1 cellular context compared by ENCODE assay signal in genomic region chr11:65204646-65205601, GRCh38.
TF ChIP-seq lines count a peak whose summit lies in the region.

No MANE protein-coding gene starts in this region.

TF ChIP-seq in K562, 482 proteins besides CTCF, POLR2A, EP300 and RAD21:
- TF ChIP-seq CTCFL (IDR thresholded peaks at IDR 0.05; ENCODE audit: borderline replicate concordance, insufficient read depth, low read depth, low read length, poor library complexity, severe bottlenecking) = peak; percentile 71
- TF ChIP-seq PHF21A (IDR thresholded peaks at IDR 0.05; ENCODE audit: borderline replicate concordance, low read depth) = peak; percentile 73; the same call in 1 of the 2 replicates
- no peak for TF ChIP-seq TAL1 (IDR thresholded peaks at IDR 0.05)
- TF ChIP-seq TFAP4 (CRISPR knock-in tag; IDR thresholded peaks at IDR 0.05; ENCODE audit: borderline replicate concordance) = peak; percentile 47; the same call in 1 of the 2 replicates
- TF ChIP-seq CC2D1A (IDR thresholded peaks at IDR 0.05) = peak; percentile 64; the same call in 1 of the 2 replicates
- TF ChIP-seq, protein P1, sequence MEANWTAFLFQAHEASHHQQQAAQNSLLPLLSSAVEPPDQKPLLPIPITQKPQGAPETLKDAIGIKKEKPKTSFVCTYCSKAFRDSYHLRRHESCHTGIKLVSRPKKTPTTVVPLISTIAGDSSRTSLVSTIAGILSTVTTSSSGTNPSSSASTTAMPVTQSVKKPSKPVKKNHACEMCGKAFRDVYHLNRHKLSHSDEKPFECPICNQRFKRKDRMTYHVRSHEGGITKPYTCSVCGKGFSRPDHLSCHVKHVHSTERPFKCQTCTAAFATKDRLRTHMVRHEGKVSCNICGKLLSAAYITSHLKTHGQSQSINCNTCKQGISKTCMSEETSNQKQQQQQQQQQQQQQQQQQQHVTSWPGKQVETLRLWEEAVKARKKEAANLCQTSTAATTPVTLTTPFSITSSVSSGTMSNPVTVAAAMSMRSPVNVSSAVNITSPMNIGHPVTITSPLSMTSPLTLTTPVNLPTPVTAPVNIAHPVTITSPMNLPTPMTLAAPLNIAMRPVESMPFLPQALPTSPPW (CRISPR knock-in tag; IDR thresholded peaks at IDR 0.05) = peak; percentile 76
- 0 out of 2 replicates have a peak, but pooled peaks have one; percentile 36 for TF ChIP-seq HDAC2 (IDR thresholded peaks at IDR 0.05)
- peak in 1 of 2 experiments; percentile 84; a peak in 3 of 4 replicates for TF ChIP-seq MAZ (CRISPR knock-in tag; conservative IDR thresholded peaks at IDR 0.05 in 1 of 2, IDR thresholded peaks at IDR 0.05 in 1 of 2)
- TF ChIP-seq, protein P2, sequence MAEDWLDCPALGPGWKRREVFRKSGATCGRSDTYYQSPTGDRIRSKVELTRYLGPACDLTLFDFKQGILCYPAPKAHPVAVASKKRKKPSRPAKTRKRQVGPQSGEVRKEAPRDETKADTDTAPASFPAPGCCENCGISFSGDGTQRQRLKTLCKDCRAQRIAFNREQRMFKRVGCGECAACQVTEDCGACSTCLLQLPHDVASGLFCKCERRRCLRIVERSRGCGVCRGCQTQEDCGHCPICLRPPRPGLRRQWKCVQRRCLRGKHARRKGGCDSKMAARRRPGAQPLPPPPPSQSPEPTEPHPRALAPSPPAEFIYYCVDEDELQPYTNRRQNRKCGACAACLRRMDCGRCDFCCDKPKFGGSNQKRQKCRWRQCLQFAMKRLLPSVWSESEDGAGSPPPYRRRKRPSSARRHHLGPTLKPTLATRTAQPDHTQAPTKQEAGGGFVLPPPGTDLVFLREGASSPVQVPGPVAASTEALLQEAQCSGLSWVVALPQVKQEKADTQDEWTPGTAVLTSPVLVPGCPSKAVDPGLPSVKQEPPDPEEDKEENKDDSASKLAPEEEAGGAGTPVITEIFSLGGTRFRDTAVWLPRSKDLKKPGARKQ (CRISPR knock-in tag; IDR thresholded peaks at IDR 0.05) = peak; percentile 65; the same call in 1 of the 2 replicates
- peak; percentile 72; the same call in 1 of the 2 replicates for TF ChIP-seq RB1 (IDR thresholded peaks at IDR 0.05; ENCODE audit: low read depth)
- TF ChIP-seq MAX (CRISPR knock-in tag; IDR thresholded peaks at IDR 0.05) = peak; percentile 15; the same call in 1 of the 2 replicates
- 0 out of 2 replicates have a peak, but pooled peaks have one; percentile 6 for TF ChIP-seq ZBTB7A (IDR thresholded peaks at IDR 0.05; ENCODE audit: borderline replicate concordance, control insufficient read depth, low read depth, low read length)
- TF ChIP-seq KDM1A (IDR thresholded peaks at IDR 0.05) = peak; percentile 20 to 66; a peak in 3 of 4 replicates
- TF ChIP-seq SMC3 (conservative IDR thresholded peaks at IDR 0.05; ENCODE audit: insufficient read depth, low read depth, low read length) = peak; percentile 72
- peak; percentile 46 for TF ChIP-seq DEAF1 (CRISPR knock-in tag; IDR thresholded peaks at IDR 0.05)
- TF ChIP-seq ELK1 (CRISPR knock-in tag; IDR thresholded peaks at IDR 0.05) = no peak
- no peak for TF ChIP-seq SIX5 (IDR thresholded peaks at IDR 0.05; ENCODE audit: borderline replicate concordance in 1 of 2, insufficient read depth in 1 of 2, low read depth in 1 of 2, low read length in 2 of 2)
- TF ChIP-seq HMGN3 (IDR thresholded peaks at IDR 0.05; ENCODE audit: borderline replicate concordance, extremely low read depth, insufficient read length, low read depth, low read length) = peak; percentile 29
- TF ChIP-seq, protein P3, sequence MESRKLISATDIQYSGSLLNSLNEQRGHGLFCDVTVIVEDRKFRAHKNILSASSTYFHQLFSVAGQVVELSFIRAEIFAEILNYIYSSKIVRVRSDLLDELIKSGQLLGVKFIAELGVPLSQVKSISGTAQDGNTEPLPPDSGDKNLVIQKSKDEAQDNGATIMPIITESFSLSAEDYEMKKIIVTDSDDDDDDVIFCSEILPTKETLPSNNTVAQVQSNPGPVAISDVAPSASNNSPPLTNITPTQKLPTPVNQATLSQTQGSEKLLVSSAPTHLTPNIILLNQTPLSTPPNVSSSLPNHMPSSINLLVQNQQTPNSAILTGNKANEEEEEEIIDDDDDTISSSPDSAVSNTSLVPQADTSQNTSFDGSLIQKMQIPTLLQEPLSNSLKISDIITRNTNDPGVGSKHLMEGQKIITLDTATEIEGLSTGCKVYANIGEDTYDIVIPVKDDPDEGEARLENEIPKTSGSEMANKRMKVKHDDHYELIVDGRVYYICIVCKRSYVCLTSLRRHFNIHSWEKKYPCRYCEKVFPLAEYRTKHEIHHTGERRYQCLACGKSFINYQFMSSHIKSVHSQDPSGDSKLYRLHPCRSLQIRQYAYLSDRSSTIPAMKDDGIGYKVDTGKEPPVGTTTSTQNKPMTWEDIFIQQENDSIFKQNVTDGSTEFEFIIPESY (CRISPR knock-in tag; IDR thresholded peaks at IDR 0.05) = peak; percentile 99
- peak in 1 of 2 experiments; percentile 46; a peak in 2 of 4 replicates for TF ChIP-seq RCOR1 (IDR thresholded peaks at IDR 0.05; ENCODE audit: borderline replicate concordance in 1 of 2, low read depth in 2 of 2, low read length in 2 of 2)
- peak; percentile 58 for TF ChIP-seq RBFOX2 (IDR thresholded peaks at IDR 0.05; ENCODE audit: low read depth, low read length)
- peak; percentile 52 for TF ChIP-seq POLR2G (IDR thresholded peaks at IDR 0.05; ENCODE audit: low read depth, low read length)
- TF ChIP-seq ATF7 (IDR thresholded peaks at IDR 0.05) = 0 out of 2 replicates have a peak, but pooled peaks have one; percentile 20
- TF ChIP-seq XRCC5 (IDR thresholded peaks at IDR 0.05; ENCODE audit: low read depth, low read length) = peak; percentile 51; the same call in 1 of the 2 replicates
- TF ChIP-seq E2F6 (IDR thresholded peaks at IDR 0.05; ENCODE audit: borderline replicate concordance in 1 of 2, extremely low read depth in 1 of 2, insufficient read depth in 1 of 2, insufficient read length in 1 of 2, low read depth in 1 of 2, low read length in 1 of 2, poor library complexity in 1 of 2, severe bottlenecking in 1 of 2) = no peak
- no peak for TF ChIP-seq COPS2 (conservative IDR thresholded peaks at IDR 0.05)
- no peak for TF ChIP-seq ZNF263 (CRISPR knock-in tag; IDR thresholded peaks at IDR 0.05; ENCODE audit: borderline replicate concordance)
- 0 out of 2 replicates have a peak, but pooled peaks have one; percentile 33 for TF ChIP-seq ZKSCAN1 (IDR thresholded peaks at IDR 0.05; ENCODE audit: low read depth, low read length)
- 0 out of 2 replicates have a peak, but pooled peaks have one; percentile 20 for TF ChIP-seq CREB1 (IDR thresholded peaks at IDR 0.05)
- no peak for TF ChIP-seq CREB1 (CRISPR knock-in tag; IDR thresholded peaks at IDR 0.05)
- TF ChIP-seq FOXA1 (IDR thresholded peaks at IDR 0.05; ENCODE audit: borderline replicate concordance) = no peak
- TF ChIP-seq MTA3 (IDR thresholded peaks at IDR 0.05; ENCODE audit: borderline replicate concordance) = no peak
- TF ChIP-seq, protein P4, sequence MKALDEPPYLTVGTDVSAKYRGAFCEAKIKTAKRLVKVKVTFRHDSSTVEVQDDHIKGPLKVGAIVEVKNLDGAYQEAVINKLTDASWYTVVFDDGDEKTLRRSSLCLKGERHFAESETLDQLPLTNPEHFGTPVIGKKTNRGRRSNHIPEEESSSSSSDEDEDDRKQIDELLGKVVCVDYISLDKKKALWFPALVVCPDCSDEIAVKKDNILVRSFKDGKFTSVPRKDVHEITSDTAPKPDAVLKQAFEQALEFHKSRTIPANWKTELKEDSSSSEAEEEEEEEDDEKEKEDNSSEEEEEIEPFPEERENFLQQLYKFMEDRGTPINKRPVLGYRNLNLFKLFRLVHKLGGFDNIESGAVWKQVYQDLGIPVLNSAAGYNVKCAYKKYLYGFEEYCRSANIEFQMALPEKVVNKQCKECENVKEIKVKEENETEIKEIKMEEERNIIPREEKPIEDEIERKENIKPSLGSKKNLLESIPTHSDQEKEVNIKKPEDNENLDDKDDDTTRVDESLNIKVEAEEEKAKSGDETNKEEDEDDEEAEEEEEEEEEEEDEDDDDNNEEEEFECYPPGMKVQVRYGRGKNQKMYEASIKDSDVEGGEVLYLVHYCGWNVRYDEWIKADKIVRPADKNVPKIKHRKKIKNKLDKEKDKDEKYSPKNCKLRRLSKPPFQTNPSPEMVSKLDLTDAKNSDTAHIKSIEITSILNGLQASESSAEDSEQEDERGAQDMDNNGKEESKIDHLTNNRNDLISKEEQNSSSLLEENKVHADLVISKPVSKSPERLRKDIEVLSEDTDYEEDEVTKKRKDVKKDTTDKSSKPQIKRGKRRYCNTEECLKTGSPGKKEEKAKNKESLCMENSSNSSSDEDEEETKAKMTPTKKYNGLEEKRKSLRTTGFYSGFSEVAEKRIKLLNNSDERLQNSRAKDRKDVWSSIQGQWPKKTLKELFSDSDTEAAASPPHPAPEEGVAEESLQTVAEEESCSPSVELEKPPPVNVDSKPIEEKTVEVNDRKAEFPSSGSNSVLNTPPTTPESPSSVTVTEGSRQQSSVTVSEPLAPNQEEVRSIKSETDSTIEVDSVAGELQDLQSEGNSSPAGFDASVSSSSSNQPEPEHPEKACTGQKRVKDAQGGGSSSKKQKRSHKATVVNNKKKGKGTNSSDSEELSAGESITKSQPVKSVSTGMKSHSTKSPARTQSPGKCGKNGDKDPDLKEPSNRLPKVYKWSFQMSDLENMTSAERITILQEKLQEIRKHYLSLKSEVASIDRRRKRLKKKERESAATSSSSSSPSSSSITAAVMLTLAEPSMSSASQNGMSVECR (CRISPR knock-in tag; IDR thresholded peaks at IDR 0.05) = no peak
- peak; percentile 70 for TF ChIP-seq FIP1L1 (IDR thresholded peaks at IDR 0.05; ENCODE audit: low read depth, low read length, poor library complexity, severe bottlenecking)
- TF ChIP-seq, protein P5, sequence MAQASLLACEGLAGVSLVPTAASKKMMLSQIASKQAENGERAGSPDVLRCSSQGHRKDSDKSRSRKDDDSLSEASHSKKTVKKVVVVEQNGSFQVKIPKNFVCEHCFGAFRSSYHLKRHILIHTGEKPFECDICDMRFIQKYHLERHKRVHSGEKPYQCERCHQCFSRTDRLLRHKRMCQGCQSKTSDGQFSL (CRISPR knock-in tag; IDR thresholded peaks at IDR 0.05) = peak; percentile 91
- TF ChIP-seq, protein P5 (tag; IDR thresholded peaks at IDR 0.05) = peak in 1 of 2 experiments; percentile 74; a peak in 2 of 4 replicates
- TF ChIP-seq NFIC (IDR thresholded peaks at IDR 0.05) = peak; percentile 24; the same call in 1 of the 2 replicates
- TF ChIP-seq TEAD4 (IDR thresholded peaks at IDR 0.05; ENCODE audit: low read length) = 0 out of 2 replicates have a peak, but pooled peaks have one; percentile 15
- no peak for TF ChIP-seq TEAD4 (CRISPR knock-in tag; IDR thresholded peaks at IDR 0.05; ENCODE audit: borderline replicate concordance)
- TF ChIP-seq YY1 (IDR thresholded peaks at IDR 0.05; ENCODE audit: borderline replicate concordance in 1 of 3, control insufficient read depth in 1 of 3, extremely low read depth in 1 of 3, insufficient read depth in 3 of 3, insufficient read length in 1 of 3, insufficient replicate concordance in 2 of 3, low read depth in 1 of 3, low read length in 2 of 3) = peak in 1 of 3 experiments; percentile 5
TF ChIP-seq in K562: peak in this region for 28.
